ENCODE assay signal across 1 cellular context in the genomic region with DNA sequence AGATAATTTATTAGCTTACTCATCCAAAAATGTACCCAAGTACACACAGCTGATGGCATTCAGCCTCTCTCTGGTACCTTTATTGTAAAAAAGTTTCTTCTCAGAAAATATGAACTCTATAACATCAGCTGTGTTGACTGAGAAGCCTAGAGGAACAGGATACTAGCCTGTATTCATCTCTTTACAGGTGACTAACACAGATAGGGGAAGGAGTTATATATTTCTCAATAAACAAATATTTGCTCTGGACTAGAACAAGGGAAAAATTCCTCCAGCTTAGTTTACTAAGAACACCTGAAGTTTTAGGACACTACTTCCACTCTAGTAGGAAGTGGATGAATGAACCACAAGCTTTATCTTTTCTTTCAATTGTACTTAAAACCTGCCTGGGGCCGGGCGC.
A peak's percentile ranks its signal among the peaks of the same experiment; 100 is the strongest.
TF ChIP-seq lines count a peak whose summit lies in the region.

No MANE protein-coding gene starts in this region.

TF ChIP-seq in HepG2, 621 proteins besides CTCF, POLR2A, EP300 and RAD21 (continued from another document):
- TF ChIP-seq, protein P1, sequence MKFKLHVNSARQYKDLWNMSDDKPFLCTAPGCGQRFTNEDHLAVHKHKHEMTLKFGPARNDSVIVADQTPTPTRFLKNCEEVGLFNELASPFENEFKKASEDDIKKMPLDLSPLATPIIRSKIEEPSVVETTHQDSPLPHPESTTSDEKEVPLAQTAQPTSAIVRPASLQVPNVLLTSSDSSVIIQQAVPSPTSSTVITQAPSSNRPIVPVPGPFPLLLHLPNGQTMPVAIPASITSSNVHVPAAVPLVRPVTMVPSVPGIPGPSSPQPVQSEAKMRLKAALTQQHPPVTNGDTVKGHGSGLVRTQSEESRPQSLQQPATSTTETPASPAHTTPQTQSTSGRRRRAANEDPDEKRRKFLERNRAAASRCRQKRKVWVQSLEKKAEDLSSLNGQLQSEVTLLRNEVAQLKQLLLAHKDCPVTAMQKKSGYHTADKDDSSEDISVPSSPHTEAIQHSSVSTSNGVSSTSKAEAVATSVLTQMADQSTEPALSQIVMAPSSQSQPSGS (CRISPR knock-in tag; IDR thresholded peaks at IDR 0.05) = no peak
- TF ChIP-seq SOX13 (IDR thresholded peaks at IDR 0.05) = 0 out of 2 replicates have a peak, but pooled peaks have one; percentile 15
- TF ChIP-seq SOX13 (CRISPR knock-in tag; conservative IDR thresholded peaks at IDR 0.05 in 1 of 2, IDR thresholded peaks at IDR 0.05 in 1 of 2) = peak in 1 of 2 experiments; percentile 84; a peak in 2 of 4 replicates
- TF ChIP-seq, protein P2, sequence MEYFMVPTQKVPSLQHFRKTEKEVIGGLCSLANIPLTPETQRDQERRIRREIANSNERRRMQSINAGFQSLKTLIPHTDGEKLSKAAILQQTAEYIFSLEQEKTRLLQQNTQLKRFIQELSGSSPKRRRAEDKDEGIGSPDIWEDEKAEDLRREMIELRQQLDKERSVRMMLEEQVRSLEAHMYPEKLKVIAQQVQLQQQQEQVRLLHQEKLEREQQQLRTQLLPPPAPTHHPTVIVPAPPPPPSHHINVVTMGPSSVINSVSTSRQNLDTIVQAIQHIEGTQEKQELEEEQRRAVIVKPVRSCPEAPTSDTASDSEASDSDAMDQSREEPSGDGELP (IDR thresholded peaks at IDR 0.05; ENCODE audit: borderline replicate concordance, low read depth) = peak; percentile 96
- peak; percentile 77 for TF ChIP-seq ZEB1 (IDR thresholded peaks at IDR 0.05; ENCODE audit: insufficient replicate concordance, low read depth)
- TF ChIP-seq TCF7 (IDR thresholded peaks at IDR 0.05; ENCODE audit: low read depth) = peak; percentile 61
- peak; percentile 47; the same call in 1 of the 2 replicates for TF ChIP-seq SAP130 (CRISPR knock-in tag; IDR thresholded peaks at IDR 0.05; ENCODE audit: low read depth)
